1 cellular context compared by ENCODE assay signal in the genomic region with DNA sequence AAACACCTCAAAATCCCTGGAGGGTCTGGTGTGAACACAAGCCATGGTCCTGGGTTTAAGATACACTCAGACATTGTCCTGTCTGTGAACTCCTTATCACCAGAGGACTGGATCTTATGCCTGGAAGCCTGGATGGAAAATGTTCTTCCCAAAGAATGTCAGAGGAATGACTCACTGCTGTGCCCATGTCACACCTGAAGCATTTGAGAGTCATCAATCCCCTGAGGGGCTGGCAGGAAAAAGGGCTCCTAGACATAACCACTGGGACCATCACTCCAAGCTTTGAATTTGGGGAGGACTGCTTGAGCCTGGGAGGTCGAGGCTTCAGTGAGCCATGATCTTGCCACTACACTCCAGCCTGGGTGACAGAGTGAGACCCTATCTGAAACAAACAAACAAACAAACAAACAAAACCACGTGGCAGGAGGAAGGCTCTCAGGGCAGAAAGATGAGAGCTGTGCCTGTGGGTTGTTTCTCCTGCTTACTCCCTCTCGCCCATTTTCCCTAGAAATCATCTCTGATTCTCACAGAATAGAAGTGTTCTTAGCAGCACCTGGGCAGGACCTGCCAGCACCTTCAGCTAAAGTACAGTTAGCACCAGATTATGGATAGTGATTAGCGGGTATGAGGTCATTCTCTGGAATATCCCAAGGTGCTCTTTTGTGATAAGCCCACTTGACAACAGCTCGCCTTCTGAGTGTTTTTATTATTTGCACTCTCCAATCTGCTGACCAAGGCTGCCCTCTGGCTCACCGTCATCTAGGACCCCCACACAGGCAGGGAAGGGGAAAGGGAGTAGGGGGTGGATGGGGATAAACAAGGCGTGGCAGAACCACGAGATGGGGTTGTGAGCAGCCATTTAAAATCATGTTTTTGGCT.
A peak's percentile ranks its signal among the peaks of the same experiment; 100 is the strongest.
TF ChIP-seq lines count a peak whose summit lies in the region.

No MANE protein-coding gene starts in this region.

TF ChIP-seq in K562, 482 proteins besides CTCF, POLR2A, EP300 and RAD21 (continued from another document and continues in another):
- TF ChIP-seq, protein P1, sequence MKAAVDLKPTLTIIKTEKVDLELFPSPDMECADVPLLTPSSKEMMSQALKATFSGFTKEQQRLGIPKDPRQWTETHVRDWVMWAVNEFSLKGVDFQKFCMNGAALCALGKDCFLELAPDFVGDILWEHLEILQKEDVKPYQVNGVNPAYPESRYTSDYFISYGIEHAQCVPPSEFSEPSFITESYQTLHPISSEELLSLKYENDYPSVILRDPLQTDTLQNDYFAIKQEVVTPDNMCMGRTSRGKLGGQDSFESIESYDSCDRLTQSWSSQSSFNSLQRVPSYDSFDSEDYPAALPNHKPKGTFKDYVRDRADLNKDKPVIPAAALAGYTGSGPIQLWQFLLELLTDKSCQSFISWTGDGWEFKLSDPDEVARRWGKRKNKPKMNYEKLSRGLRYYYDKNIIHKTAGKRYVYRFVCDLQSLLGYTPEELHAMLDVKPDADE (conservative IDR thresholded peaks at IDR 0.05; ENCODE audit: control insufficient read depth, low read depth, low read length) = no peak
- TF ChIP-seq CBX3 (IDR thresholded peaks at IDR 0.05; ENCODE audit: borderline replicate concordance in 1 of 2, low read length in 2 of 2) (peak in 1 of 2 experiments; percentile 32; a peak in 1 of 3 replicates), MCM5 (IDR thresholded peaks at IDR 0.05; ENCODE audit: low read depth) (no peak), ZNF311 (CRISPR knock-in tag; IDR thresholded peaks at IDR 0.05) (no peak), FOXK1 (CRISPR knock-in tag; IDR thresholded peaks at IDR 0.05; ENCODE audit: borderline replicate concordance) (no peak), JUND (IDR thresholded peaks at IDR 0.05; ENCODE audit: borderline replicate concordance, low read depth, low read length) (peak; percentile 97), JUND (tag; IDR thresholded peaks at IDR 0.05; ENCODE audit: borderline replicate concordance, low read depth, low read length) (peak; percentile 99), TRIM28 (IDR thresholded peaks at IDR 0.05) (no peak), ZNF766 (CRISPR knock-in tag; conservative IDR thresholded peaks at IDR 0.05) (no peak), JUN (IDR thresholded peaks at IDR 0.05; ENCODE audit: borderline replicate concordance, low read depth, low read length) (peak; percentile 93), JUN (CRISPR knock-in tag; IDR thresholded peaks at IDR 0.05; ENCODE audit: borderline replicate concordance) (no peak), ZNF3 (CRISPR knock-in tag; IDR thresholded peaks at IDR 0.05) (no peak), LCOR (CRISPR knock-in tag; IDR thresholded peaks at IDR 0.05) (no peak), SLC30A9 (CRISPR knock-in tag; IDR thresholded peaks at IDR 0.05) (no peak), HDAC3 (IDR thresholded peaks at IDR 0.05; ENCODE audit: borderline replicate concordance, partially characterized antibody) (no peak), RBM17 (IDR thresholded peaks at IDR 0.05; ENCODE audit: borderline replicate concordance, low read depth, low read length) (no peak), ERF (CRISPR knock-in tag; IDR thresholded peaks at IDR 0.05) (no peak), ZEB2 (IDR thresholded peaks at IDR 0.05) (peak; percentile 94), ZNF263 (CRISPR knock-in tag; IDR thresholded peaks at IDR 0.05; ENCODE audit: borderline replicate concordance) (no peak), RFX1 (IDR thresholded peaks at IDR 0.05) (no peak), SMAD2 (IDR thresholded peaks at IDR 0.05; ENCODE audit: low read depth, low read length) (no peak), HNRNPH1 (optimal IDR thresholded peaks at IDR 0.05; ENCODE audit: low read depth, low read length) (no peak), SMC3 (conservative IDR thresholded peaks at IDR 0.05; ENCODE audit: insufficient read depth, low read depth, low read length) (no peak), PTBP1 (IDR thresholded peaks at IDR 0.05; ENCODE audit: low read depth, low read length) (peak; percentile 84; the same call in 1 of the 2 replicates), ZNF12 (CRISPR knock-in tag; IDR thresholded peaks at IDR 0.05) (no peak), MYBL2 (IDR thresholded peaks at IDR 0.05; ENCODE audit: low read depth) (no peak), MYBL2 (CRISPR knock-in tag; IDR thresholded peaks at IDR 0.05; ENCODE audit: borderline replicate concordance) (no peak), NFE2 (IDR thresholded peaks at IDR 0.05; ENCODE audit: low read depth) (no peak), NELFE (IDR thresholded peaks at IDR 0.05; ENCODE audit: insufficient read depth, insufficient read length) (no peak), ZNF444 (CRISPR knock-in tag; IDR thresholded peaks at IDR 0.05) (no peak), SRSF3 (IDR thresholded peaks at IDR 0.05; ENCODE audit: insufficient read depth, low read length) (no peak), E2F6 (IDR thresholded peaks at IDR 0.05; ENCODE audit: borderline replicate concordance in 1 of 2, extremely low read depth in 1 of 2, insufficient read depth in 1 of 2, insufficient read length in 1 of 2, low read depth in 1 of 2, low read length in 1 of 2, poor library complexity in 1 of 2, severe bottlenecking in 1 of 2) (no peak), ZKSCAN3 (CRISPR knock-in tag; IDR thresholded peaks at IDR 0.05) (no peak), ID3 (CRISPR knock-in tag; IDR thresholded peaks at IDR 0.05) (no peak), ID3 (tag; IDR thresholded peaks at IDR 0.05) (no peak), CCNT2 (IDR thresholded peaks at IDR 0.05; ENCODE audit: borderline replicate concordance, extremely low read depth, insufficient read length, low read depth, low read length) (peak; percentile 64), POLR2AphosphoS2 (IDR thresholded peaks at IDR 0.05; ENCODE audit: low read length) (no peak), TCF7 (IDR thresholded peaks at IDR 0.05; ENCODE audit: borderline replicate concordance) (0 out of 2 replicates have a peak, but pooled peaks have one; percentile 39), MTA3 (IDR thresholded peaks at IDR 0.05; ENCODE audit: borderline replicate concordance) (no peak)
- TF ChIP-seq, protein P2, sequence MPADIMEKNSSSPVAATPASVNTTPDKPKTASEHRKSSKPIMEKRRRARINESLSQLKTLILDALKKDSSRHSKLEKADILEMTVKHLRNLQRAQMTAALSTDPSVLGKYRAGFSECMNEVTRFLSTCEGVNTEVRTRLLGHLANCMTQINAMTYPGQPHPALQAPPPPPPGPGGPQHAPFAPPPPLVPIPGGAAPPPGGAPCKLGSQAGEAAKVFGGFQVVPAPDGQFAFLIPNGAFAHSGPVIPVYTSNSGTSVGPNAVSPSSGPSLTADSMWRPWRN (IDR thresholded peaks at IDR 0.05; ENCODE audit: low read depth) = peak; percentile 35; the same call in 1 of the 2 replicates
- TF ChIP-seq, protein P3, sequence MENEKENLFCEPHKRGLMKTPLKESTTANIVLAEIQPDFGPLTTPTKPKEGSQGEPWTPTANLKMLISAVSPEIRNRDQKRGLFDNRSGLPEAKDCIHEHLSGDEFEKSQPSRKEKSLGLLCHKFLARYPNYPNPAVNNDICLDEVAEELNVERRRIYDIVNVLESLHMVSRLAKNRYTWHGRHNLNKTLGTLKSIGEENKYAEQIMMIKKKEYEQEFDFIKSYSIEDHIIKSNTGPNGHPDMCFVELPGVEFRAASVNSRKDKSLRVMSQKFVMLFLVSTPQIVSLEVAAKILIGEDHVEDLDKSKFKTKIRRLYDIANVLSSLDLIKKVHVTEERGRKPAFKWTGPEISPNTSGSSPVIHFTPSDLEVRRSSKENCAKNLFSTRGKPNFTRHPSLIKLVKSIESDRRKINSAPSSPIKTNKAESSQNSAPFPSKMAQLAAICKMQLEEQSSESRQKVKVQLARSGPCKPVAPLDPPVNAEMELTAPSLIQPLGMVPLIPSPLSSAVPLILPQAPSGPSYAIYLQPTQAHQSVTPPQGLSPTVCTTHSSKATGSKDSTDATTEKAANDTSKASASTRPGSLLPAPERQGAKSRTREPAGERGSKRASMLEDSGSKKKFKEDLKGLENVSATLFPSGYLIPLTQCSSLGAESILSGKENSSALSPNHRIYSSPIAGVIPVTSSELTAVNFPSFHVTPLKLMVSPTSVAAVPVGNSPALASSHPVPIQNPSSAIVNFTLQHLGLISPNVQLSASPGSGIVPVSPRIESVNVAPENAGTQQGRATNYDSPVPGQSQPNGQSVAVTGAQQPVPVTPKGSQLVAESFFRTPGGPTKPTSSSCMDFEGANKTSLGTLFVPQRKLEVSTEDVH (IDR thresholded peaks at IDR 0.05; ENCODE audit: low read depth, partially characterized antibody) = no peak
- TF ChIP-seq, protein P4, sequence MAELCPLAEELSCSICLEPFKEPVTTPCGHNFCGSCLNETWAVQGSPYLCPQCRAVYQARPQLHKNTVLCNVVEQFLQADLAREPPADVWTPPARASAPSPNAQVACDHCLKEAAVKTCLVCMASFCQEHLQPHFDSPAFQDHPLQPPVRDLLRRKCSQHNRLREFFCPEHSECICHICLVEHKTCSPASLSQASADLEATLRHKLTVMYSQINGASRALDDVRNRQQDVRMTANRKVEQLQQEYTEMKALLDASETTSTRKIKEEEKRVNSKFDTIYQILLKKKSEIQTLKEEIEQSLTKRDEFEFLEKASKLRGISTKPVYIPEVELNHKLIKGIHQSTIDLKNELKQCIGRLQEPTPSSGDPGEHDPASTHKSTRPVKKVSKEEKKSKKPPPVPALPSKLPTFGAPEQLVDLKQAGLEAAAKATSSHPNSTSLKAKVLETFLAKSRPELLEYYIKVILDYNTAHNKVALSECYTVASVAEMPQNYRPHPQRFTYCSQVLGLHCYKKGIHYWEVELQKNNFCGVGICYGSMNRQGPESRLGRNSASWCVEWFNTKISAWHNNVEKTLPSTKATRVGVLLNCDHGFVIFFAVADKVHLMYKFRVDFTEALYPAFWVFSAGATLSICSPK (IDR thresholded peaks at IDR 0.05; ENCODE audit: borderline replicate concordance) = no peak
- TF ChIP-seq, protein P5, sequence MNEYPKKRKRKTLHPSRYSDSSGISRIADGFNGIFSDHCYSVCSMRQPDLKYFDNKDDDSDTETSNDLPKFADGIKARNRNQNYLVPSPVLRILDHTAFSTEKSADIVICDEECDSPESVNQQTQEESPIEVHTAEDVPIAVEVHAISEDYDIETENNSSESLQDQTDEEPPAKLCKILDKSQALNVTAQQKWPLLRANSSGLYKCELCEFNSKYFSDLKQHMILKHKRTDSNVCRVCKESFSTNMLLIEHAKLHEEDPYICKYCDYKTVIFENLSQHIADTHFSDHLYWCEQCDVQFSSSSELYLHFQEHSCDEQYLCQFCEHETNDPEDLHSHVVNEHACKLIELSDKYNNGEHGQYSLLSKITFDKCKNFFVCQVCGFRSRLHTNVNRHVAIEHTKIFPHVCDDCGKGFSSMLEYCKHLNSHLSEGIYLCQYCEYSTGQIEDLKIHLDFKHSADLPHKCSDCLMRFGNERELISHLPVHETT (CRISPR knock-in tag; conservative IDR thresholded peaks at IDR 0.05 in 1 of 2, IDR thresholded peaks at IDR 0.05 in 1 of 2) = no peak
- TF ChIP-seq, protein P6, sequence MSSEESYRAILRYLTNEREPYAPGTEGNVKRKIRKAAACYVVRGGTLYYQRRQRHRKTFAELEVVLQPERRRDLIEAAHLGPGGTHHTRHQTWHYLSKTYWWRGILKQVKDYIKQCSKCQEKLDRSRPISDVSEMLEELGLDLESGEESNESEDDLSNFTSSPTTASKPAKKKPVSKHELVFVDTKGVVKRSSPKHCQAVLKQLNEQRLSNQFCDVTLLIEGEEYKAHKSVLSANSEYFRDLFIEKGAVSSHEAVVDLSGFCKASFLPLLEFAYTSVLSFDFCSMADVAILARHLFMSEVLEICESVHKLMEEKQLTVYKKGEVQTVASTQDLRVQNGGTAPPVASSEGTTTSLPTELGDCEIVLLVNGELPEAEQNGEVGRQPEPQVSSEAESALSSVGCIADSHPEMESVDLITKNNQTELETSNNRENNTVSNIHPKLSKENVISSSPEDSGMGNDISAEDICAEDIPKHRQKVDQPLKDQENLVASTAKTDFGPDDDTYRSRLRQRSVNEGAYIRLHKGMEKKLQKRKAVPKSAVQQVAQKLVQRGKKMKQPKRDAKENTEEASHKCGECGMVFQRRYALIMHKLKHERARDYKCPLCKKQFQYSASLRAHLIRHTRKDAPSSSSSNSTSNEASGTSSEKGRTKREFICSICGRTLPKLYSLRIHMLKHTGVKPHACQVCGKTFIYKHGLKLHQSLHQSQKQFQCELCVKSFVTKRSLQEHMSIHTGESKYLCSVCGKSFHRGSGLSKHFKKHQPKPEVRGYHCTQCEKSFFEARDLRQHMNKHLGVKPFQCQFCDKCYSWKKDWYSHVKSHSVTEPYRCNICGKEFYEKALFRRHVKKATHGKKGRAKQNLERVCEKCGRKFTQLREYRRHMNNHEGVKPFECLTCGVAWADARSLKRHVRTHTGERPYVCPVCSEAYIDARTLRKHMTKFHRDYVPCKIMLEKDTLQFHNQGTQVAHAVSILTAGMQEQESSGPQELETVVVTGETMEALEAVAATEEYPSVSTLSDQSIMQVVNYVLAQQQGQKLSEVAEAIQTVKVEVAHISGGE (CRISPR knock-in tag; IDR thresholded peaks at IDR 0.05) = no peak
- TF ChIP-seq, protein P7, sequence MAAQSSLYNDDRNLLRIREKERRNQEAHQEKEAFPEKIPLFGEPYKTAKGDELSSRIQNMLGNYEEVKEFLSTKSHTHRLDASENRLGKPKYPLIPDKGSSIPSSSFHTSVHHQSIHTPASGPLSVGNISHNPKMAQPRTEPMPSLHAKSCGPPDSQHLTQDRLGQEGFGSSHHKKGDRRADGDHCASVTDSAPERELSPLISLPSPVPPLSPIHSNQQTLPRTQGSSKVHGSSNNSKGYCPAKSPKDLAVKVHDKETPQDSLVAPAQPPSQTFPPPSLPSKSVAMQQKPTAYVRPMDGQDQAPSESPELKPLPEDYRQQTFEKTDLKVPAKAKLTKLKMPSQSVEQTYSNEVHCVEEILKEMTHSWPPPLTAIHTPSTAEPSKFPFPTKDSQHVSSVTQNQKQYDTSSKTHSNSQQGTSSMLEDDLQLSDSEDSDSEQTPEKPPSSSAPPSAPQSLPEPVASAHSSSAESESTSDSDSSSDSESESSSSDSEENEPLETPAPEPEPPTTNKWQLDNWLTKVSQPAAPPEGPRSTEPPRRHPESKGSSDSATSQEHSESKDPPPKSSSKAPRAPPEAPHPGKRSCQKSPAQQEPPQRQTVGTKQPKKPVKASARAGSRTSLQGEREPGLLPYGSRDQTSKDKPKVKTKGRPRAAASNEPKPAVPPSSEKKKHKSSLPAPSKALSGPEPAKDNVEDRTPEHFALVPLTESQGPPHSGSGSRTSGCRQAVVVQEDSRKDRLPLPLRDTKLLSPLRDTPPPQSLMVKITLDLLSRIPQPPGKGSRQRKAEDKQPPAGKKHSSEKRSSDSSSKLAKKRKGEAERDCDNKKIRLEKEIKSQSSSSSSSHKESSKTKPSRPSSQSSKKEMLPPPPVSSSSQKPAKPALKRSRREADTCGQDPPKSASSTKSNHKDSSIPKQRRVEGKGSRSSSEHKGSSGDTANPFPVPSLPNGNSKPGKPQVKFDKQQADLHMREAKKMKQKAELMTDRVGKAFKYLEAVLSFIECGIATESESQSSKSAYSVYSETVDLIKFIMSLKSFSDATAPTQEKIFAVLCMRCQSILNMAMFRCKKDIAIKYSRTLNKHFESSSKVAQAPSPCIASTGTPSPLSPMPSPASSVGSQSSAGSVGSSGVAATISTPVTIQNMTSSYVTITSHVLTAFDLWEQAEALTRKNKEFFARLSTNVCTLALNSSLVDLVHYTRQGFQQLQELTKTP (IDR thresholded peaks at IDR 0.05; ENCODE audit: low read depth in 1 of 2, partially characterized antibody in 2 of 2) = no peak
